Comparison of ENCODE assay signal across 19 cellular contexts in the genomic region with DNA sequence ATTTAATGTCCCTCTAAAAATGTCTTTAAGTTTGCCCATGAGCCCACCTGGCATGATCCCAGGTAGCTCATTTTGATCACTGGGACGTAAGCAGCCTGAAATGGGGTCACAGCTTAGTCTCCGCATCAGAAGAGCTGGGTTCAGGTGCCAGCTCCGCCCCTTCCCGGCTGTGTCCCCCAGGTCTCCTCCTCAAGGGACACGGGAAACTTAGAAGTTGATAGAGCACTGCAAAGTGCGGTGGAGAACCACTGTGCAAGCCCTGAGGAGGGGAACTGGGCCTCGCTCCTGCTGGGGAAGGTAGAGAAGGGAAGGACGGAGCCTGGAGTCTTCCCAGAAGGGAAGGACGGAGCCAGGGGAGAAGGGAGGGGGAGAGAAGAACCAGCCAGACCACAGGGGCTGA. TPM values are rescaled to one million over a fixed set of nuclear protein-coding genes. Genes with fewer than 3 reads are reported as not detected.
DNase-seq lines count a peak whose midpoint lies in the region; ATAC-seq and TF ChIP-seq lines count a peak whose summit lies in the region.
"Had no signal": no experiment of that assay in that cellular context is flagged by ENCODE, and none has a peak within 500 bp of the region (broad histone marks: within the 10 kb centered on the region; RNA-seq: fewer than 3 reads in every experiment).

No MANE protein-coding gene starts in this region.

- no peak for ATAC-seq in IMR-90 (ENCODE audit: low read depth)
- no peak for ATAC-seq in stimulated activated effector memory CD8-positive, alpha-beta T cell treated with anti-CD3 and anti-CD28 coated beads, Interleukin-12 subunit alpha, Interleukin-12 subunit beta, amount 100 ng/mL, for 72 hours
- no peak for ATAC-seq in GM21515 (IDR thresholded peaks at IDR 0.05; ENCODE audit: unreplicated experiment)
- ATAC-seq: A549, HCT116, sciatic nerve had no signal

- no peak overlapping the region for H3K27ac ChIP-seq in IMR-90 (ENCODE audit: insufficient read depth, low read length)
- no peak overlapping the region for H3K27ac ChIP-seq in mesenchymal stem cell (ENCODE audit: low read length, poor library complexity, severe bottlenecking)
- H3K27ac ChIP-seq: A549, C4-2B had no signal

- no peak overlapping the region for H3K4me3 Mint-ChIP-seq in activated naive CD4-positive, alpha-beta T cell treated with anti-CD3 and anti-CD28 coated beads, Interleukin-2, amount 10 ng/mL, durations not matched to agents 7 days and 5 days
- no peak overlapping the region for H3K4me3 Mint-ChIP-seq in stimulated activated effector memory CD8-positive, alpha-beta T cell treated with anti-CD3 and anti-CD28 coated beads, Interleukin-12 subunit alpha, Interleukin-12 subunit beta, amount 100 ng/mL, for 72 hours

- H2BK120ac ChIP-seq in IMR-90 (ENCODE audit: low read depth, low read length): no peak overlapping the region
- H2BK120ac ChIP-seq in mesenchymal stem cell (ENCODE audit: low read depth, low read length): no peak overlapping the region

- H3K9me1 ChIP-seq in IMR-90 (ENCODE audit: insufficient read depth, low read length): peaks cover 31% of the 10 kb centered on the region

- H4K8ac ChIP-seq in IMR-90 (ENCODE audit: low read depth in 2 of 2, low read length in 2 of 2) (no peak overlapping the region), mesenchymal stem cell (ENCODE audit: low read length) (no peak overlapping the region)

- no peak overlapping the region for H2BK20ac ChIP-seq in IMR-90 (ENCODE audit: low read depth, low read length)

- CTCF ChIA-PET in activated naive CD4-positive, alpha-beta T cell treated with anti-CD3 and anti-CD28 coated beads, Interleukin-2, amount 10 ng/mL, durations not matched to agents 7 days and 5 days (lab: Charles Lee): no interaction called here
- CTCF ChIA-PET in IMR-90 (lab: Yijun Ruan, JAX): no interaction called here

- peak overlapping the region; percentile 46 for H3K27ac Mint-ChIP-seq in activated naive CD4-positive, alpha-beta T cell treated with anti-CD3 and anti-CD28 coated beads, Interleukin-2, amount 10 ng/mL, durations not matched to agents 7 days and 5 days
- H3K27ac Mint-ChIP-seq in stimulated activated effector memory CD8-positive, alpha-beta T cell treated with anti-CD3 and anti-CD28 coated beads, Interleukin-12 subunit alpha, Interleukin-12 subunit beta, amount 100 ng/mL, for 72 hours: peak overlapping the region; percentile 52

- peaks cover 16% of the 10 kb centered on the region for H3K36me3 Mint-ChIP-seq in activated naive CD4-positive, alpha-beta T cell treated with anti-CD3 and anti-CD28 coated beads, Interleukin-2, amount 10 ng/mL, durations not matched to agents 7 days and 5 days
- peaks cover 4% of the 10 kb centered on the region for H3K36me3 Mint-ChIP-seq in stimulated activated effector memory CD8-positive, alpha-beta T cell treated with anti-CD3 and anti-CD28 coated beads, Interleukin-12 subunit alpha, Interleukin-12 subunit beta, amount 100 ng/mL, for 72 hours

- H2AFZ ChIP-seq in IMR-90 (replicated peaks; ENCODE audit: low read length, poor library complexity) (no peak overlapping the region), mesenchymal stem cell (ENCODE audit: low read depth, low read length) (no peak overlapping the region)

- H4K91ac ChIP-seq in IMR-90 (ENCODE audit: insufficient read depth, low read depth, low read length): no peak overlapping the region
- peak overlapping the region; percentile 30 for H4K91ac ChIP-seq in mesenchymal stem cell (ENCODE audit: low read length)

- no peak for TF ChIP-seq POLR2A in IMR-90 (IDR thresholded peaks at IDR 0.05; ENCODE audit: low read depth, low read length)

- POLR2A ChIA-PET in IMR-90 (lab: Charles Lee; ENCODE audit: unreplicated experiment): no interaction called here

- H3K27me3 Mint-ChIP-seq in activated naive CD4-positive, alpha-beta T cell treated with anti-CD3 and anti-CD28 coated beads, Interleukin-2, amount 10 ng/mL, durations not matched to agents 7 days and 5 days: no peaks in the 10 kb centered on the region

- intact Hi-C loops in IMR-90 (cut with micrococcal nuclease): no loop called here

- TF ChIP-seq RAD21 in IMR-90 (IDR thresholded peaks at IDR 0.05; ENCODE audit: low read length): no peak

- no peak overlapping the region for H3K4me2 ChIP-seq in IMR-90 (ENCODE audit: low read depth, low read length)
- no peak overlapping the region for H3K4me2 ChIP-seq in mesenchymal stem cell (ENCODE audit: low read length, poor library complexity, severe bottlenecking)
- H3K4me2 ChIP-seq: A549 had no signal

- H2BK15ac ChIP-seq in IMR-90 (ENCODE audit: low read depth, low read length) (no peak overlapping the region), mesenchymal stem cell (ENCODE audit: low read depth, poor library complexity, severe bottlenecking) (no peak overlapping the region)

- H3K4me1 ChIP-seq in IMR-90 (ENCODE audit: control insufficient read depth, insufficient read depth, low read length): peaks cover 20% of the 10 kb centered on the region
- H3K4me1 ChIP-seq in mesenchymal stem cell (ENCODE audit: control insufficient read depth, insufficient read depth, low read depth, low read length): peaks cover 18% of the 10 kb centered on the region

- H3K9me3 ChIP-seq in IMR-90 (ENCODE audit: control insufficient read depth, insufficient read depth, low read length): no peaks in the 10 kb centered on the region
- H3K9me3 ChIP-seq in mesenchymal stem cell (ENCODE audit: control insufficient read depth, low read length): no peaks in the 10 kb centered on the region
- H3K9me3 ChIP-seq: A549, SJCRH30 had no signal

- no peak for DNase-seq in activated naive CD4-positive, alpha-beta T cell treated with anti-CD3 and anti-CD28 coated beads, Interleukin-2, amount 10 ng/mL, durations not matched to agents 7 days and 5 days
- no peak for DNase-seq in activated naive CD4-positive, alpha-beta T cell (lab: John Stamatoyannopoulos, UW)
- DNase-seq in IMR-90: no peak
- DNase-seq in mesenchymal stem cell: no peak
- DNase-seq in stimulated activated effector memory CD8-positive, alpha-beta T cell treated with anti-CD3 and anti-CD28 coated beads, Interleukin-12 subunit alpha, Interleukin-12 subunit beta, amount 100 ng/mL, for 72 hours (ENCODE audit: low spot score in 2 of 2): no peak
- no peak for DNase-seq in GOT3 (lab: John Stamatoyannopoulos, UW)
- no peak for DNase-seq in NCI-H748 treated with DMSO at 0.1 percent for 48 hours (lab: John Stamatoyannopoulos, UW)
- DNase-seq: activated CD4-positive, CD25-positive, alpha-beta regulatory T cell; DMS53; foreskin melanocyte; NCI-H1694 treated with DMSO at 0.1 percent for 48 hours; NCI-H2227 treated with DMSO at 0.1 percent for 48 hours; occipital lobe had no signal

- no peak for TF ChIP-seq CTCF in IMR-90 (conservative IDR thresholded peaks at IDR 0.05; ENCODE audit: low read depth, low read length)

- H2AK5ac ChIP-seq in IMR-90 (ENCODE audit: low read depth, low read length): peak overlapping the region; percentile 18; the same call in 1 of the 2 replicates
- H2AK5ac ChIP-seq in mesenchymal stem cell (ENCODE audit: low read length, severe bottlenecking): no peak overlapping the region

- H3K18ac ChIP-seq in IMR-90 (ENCODE audit: low read depth, low read length) (no peak overlapping the region), mesenchymal stem cell (ENCODE audit: low read depth in 1 of 2, low read length in 2 of 2) (no peak overlapping the region)

- dilution Hi-C loops in IMR-90 (cut with HindIII; ENCODE audit: low sequenced_read_pairs, unreplicated experiment): no loop called here

- H3K4ac ChIP-seq in IMR-90 (ENCODE audit: low read depth, low read length): no peak overlapping the region
- no peak overlapping the region for H3K4ac ChIP-seq in mesenchymal stem cell (ENCODE audit: low read depth in 1 of 2, low read length in 2 of 2)

- H3K4me3 ChIP-seq in IMR-90 (ENCODE audit: insufficient read depth, low read depth, low read length): no peak overlapping the region
- H3K4me3 ChIP-seq in mesenchymal stem cell (ENCODE audit: insufficient read depth in 1 of 2, low read depth in 1 of 2, low read length in 2 of 2): no peak overlapping the region
- H3K4me3 ChIP-seq: A549, SJCRH30 had no signal

- peaks cover 78% of the 10 kb centered on the region for H3K4me1 Mint-ChIP-seq in activated naive CD4-positive, alpha-beta T cell treated with anti-CD3 and anti-CD28 coated beads, Interleukin-2, amount 10 ng/mL, durations not matched to agents 7 days and 5 days
- peaks cover 80% of the 10 kb centered on the region for H3K4me1 Mint-ChIP-seq in stimulated activated effector memory CD8-positive, alpha-beta T cell treated with anti-CD3 and anti-CD28 coated beads, Interleukin-12 subunit alpha, Interleukin-12 subunit beta, amount 100 ng/mL, for 72 hours

- H3K27me3 ChIP-seq in IMR-90 (ENCODE audit: control insufficient read depth, insufficient read depth, low read length) (no peaks in the 10 kb centered on the region), mesenchymal stem cell (ENCODE audit: control insufficient read depth in 1 of 2, insufficient read depth in 1 of 2, low read length in 2 of 2) (no peaks in the 10 kb centered on the region)
- H3K27me3 ChIP-seq: SJCRH30 had no signal

- no peaks in the 10 kb centered on the region for H3K9me3 Mint-ChIP-seq in activated naive CD4-positive, alpha-beta T cell treated with anti-CD3 and anti-CD28 coated beads, Interleukin-2, amount 10 ng/mL, durations not matched to agents 7 days and 5 days
- H3K9me3 Mint-ChIP-seq in stimulated activated effector memory CD8-positive, alpha-beta T cell treated with anti-CD3 and anti-CD28 coated beads, Interleukin-12 subunit alpha, Interleukin-12 subunit beta, amount 100 ng/mL, for 72 hours: no peaks in the 10 kb centered on the region

- WGBS in IMR-90 (ENCODE audit: extremely low coverage in 2 of 2, insufficient read length in 1 of 2), 2 experiments: 88% methylated on average over 8 of the region's 9 CpGs; no CpG with 5 or more reads in 1 of the 2 experiments
- WGBS in mesenchymal stem cell: 91% methylated on average over 9 of the region's 9 CpGs

- no peak overlapping the region for H3K14ac ChIP-seq in IMR-90 (replicated peaks; ENCODE audit: low read depth, low read length)
- no peak overlapping the region for H3K14ac ChIP-seq in mesenchymal stem cell (ENCODE audit: low read length in 2 of 2)

- no peak overlapping the region for H3K56ac ChIP-seq in IMR-90 (ENCODE audit: extremely low read depth, insufficient read depth, low read length)

- H3K79me1 ChIP-seq in IMR-90 (ENCODE audit: low read depth in 1 of 2, low read length in 2 of 2) (peaks cover 32 to 85% of the 10 kb centered on the region in 2 experiments), mesenchymal stem cell (replicated peaks; ENCODE audit: low read length, poor library complexity, severe bottlenecking) (peaks cover 52% of the 10 kb centered on the region)

- no TSS peak for BruUV-seq in IMR-90 (replicated peaks; lab: Mats Ljungman, UMichigan)

- H2BK12ac ChIP-seq in mesenchymal stem cell (ENCODE audit: low read length in 2 of 2): no peak overlapping the region

- H3K36me3 ChIP-seq in IMR-90 (ENCODE audit: control insufficient read depth, insufficient read depth, low read length): peaks cover 5% of the 10 kb centered on the region; the same call in 1 of the 2 replicates
- H3K36me3 ChIP-seq in mesenchymal stem cell (ENCODE audit: control insufficient read depth in 1 of 2, insufficient read depth in 2 of 2, low read depth in 1 of 2, low read length in 2 of 2): peaks cover 4 to 42% of the 10 kb centered on the region in 2 experiments
- H3K36me3 ChIP-seq: SJCRH30 had no signal

- H3K9ac ChIP-seq in IMR-90 (ENCODE audit: low read depth, low read length): no peak overlapping the region
- no peak overlapping the region for H3K9ac ChIP-seq in mesenchymal stem cell (ENCODE audit: low read length)

- H3K23ac ChIP-seq in IMR-90 (ENCODE audit: low read depth, low read length): no peak overlapping the region
- no peak overlapping the region for H3K23ac ChIP-seq in mesenchymal stem cell (ENCODE audit: low read length in 2 of 2)

- in situ Hi-C loops in IMR-90 (cut with MboI; ENCODE audit: low sequenced_read_pairs): loop anchor here (25.0 kb wide), 1 partner anchor 1205 kb away; a partner anchor contains a TSS

- H2AK9ac ChIP-seq in IMR-90 (replicated peaks; ENCODE audit: low read depth, low read length, poor library complexity): no peak overlapping the region

- no peak overlapping the region for H2BK5ac ChIP-seq in IMR-90 (ENCODE audit: low read depth, low read length, poor library complexity, severe bottlenecking)
- no peak overlapping the region for H2BK5ac ChIP-seq in mesenchymal stem cell (ENCODE audit: low read depth, low read length, poor library complexity, severe bottlenecking)

- H4K5ac ChIP-seq in IMR-90 (ENCODE audit: low read depth, low read length): no peak overlapping the region

- H4K20me1 ChIP-seq in IMR-90 (ENCODE audit: insufficient read depth, low read length): peaks cover 45% of the 10 kb centered on the region

RNA-seq across cellular contexts. Expression of a gene that starts 7.7 kb away (rescaled TPM):
- total RNA-seq in IMR-90 (2012; rRNA removed): 38.0 and 39.4 TPM in 2 replicates
- 46.4 and 48.5 TPM in 2 replicates for polyA plus RNA-seq in IMR-90 (2012; rRNA removed)
- polyA plus RNA-seq in IMR-90 (2012; cell fraction: cytosol; rRNA removed): 66.1 and 71.8 TPM in 2 replicates
- 54.4 and 68.2 TPM in 2 replicates for polyA plus RNA-seq in IMR-90 (2012; cell fraction: nucleus; rRNA removed; ENCODE audit: low replicate concordance)
- 48.3 TPM for polyA plus RNA-seq in mesenchymal stem cell (2013, experiment 1 of 2)
- polyA plus RNA-seq in mesenchymal stem cell (2013, experiment 2 of 2): 46.7 TPM

RNA-seq across cellular contexts. Expression of a gene that starts 50.1 kb away (rescaled TPM):
- 11.8 and 17.2 TPM in 2 replicates for total RNA-seq in IMR-90 (2012; rRNA removed)
- polyA plus RNA-seq in IMR-90 (2012; rRNA removed): 16.5 and 18.5 TPM in 2 replicates
- 3.6 and 5.8 TPM in 2 replicates for polyA plus RNA-seq in IMR-90 (2012; cell fraction: cytosol; rRNA removed)
- 4.5 and 21.8 TPM in 2 replicates for polyA plus RNA-seq in IMR-90 (2012; cell fraction: nucleus; rRNA removed; ENCODE audit: low replicate concordance)
- polyA plus RNA-seq in mesenchymal stem cell (2013, experiment 1 of 2): 22.0 TPM
- 22.4 TPM for polyA plus RNA-seq in mesenchymal stem cell (2013, experiment 2 of 2)
